ENCODE assay signal across 20 cellular contexts in the genomic region with DNA sequence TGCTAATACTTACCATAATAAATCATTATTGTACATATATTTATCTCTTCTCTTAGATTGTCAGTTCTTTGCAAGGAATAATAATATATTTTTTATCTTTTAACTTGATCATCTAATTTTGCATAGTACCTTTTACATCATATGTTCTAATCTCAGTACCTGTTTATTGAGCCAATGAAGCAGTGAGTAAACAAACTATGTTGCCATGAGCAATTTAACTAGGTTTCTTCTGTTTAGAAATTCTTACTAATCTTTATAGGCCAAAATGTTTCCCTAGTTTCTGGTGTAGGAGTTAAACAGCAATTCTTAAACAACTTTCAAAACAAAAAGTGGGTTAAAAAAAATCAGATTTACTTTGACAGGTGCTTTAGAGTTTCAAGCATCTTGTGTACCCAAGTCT.
"Had no signal": no experiment of that assay in that cellular context is flagged by ENCODE, and none has a peak within 500 bp of the region (broad histone marks: within the 10 kb centered on the region; RNA-seq: fewer than 3 reads in every experiment).

No MANE protein-coding gene starts in this region.

- ATAC-seq: foreskin keratinocyte, gastroesophageal sphincter, heart left ventricle, left cardiac atrium, left lung, left ventricle myocardium superior, lower lobe of right lung, mucosa of descending colon had no signal

- H3K27ac ChIP-seq: colonic mucosa, esophagus muscularis mucosa, foreskin keratinocyte, gastroesophageal sphincter, heart left ventricle, hepatocyte, left lung, lower lobe of right lung had no signal

- H3K4me1 ChIP-seq: colonic mucosa, foreskin keratinocyte, left lung, lower lobe of right lung had no signal

- H2AFZ ChIP-seq: hepatocyte had no signal

- DNase-seq: colonic mucosa; cortex of kidney; effector CD4-positive, alpha-beta T cell; effector memory CD4-positive, alpha-beta T cell; foreskin keratinocyte; heart left ventricle; hypothalamus; immature natural killer cell; left cardiac atrium; left lung; left ventricle myocardium superior; lower lobe of right lung; mesenchymal stem cell; mucosa of descending colon; naive B cell had no signal

- H3K9me3 ChIP-seq: colonic mucosa, esophagus muscularis mucosa, gastroesophageal sphincter, heart left ventricle, left lung, lower lobe of right lung, mucosa of descending colon had no signal

- H3K79me2 ChIP-seq: hepatocyte had no signal

- H3K27me3 ChIP-seq: colonic mucosa, esophagus muscularis mucosa, foreskin keratinocyte, gastroesophageal sphincter, heart left ventricle, hepatocyte, left lung had no signal

- H3K36me3 ChIP-seq: colonic mucosa, esophagus muscularis mucosa, gastroesophageal sphincter, heart left ventricle, left lung, lower lobe of right lung had no signal

- H3K4me3 ChIP-seq: colonic mucosa, esophagus muscularis mucosa, gastroesophageal sphincter, heart left ventricle, hepatocyte, left lung, lower lobe of right lung, mucosa of descending colon had no signal

- H3K4me2 ChIP-seq: hepatocyte had no signal

- FAIRE-seq: endothelial cell of umbilical vein, keratinocyte had no signal
